In genomic region chr6:92297101-92297500, GRCh38 we compare ENCODE assay signal across 17 cellular contexts.
DNase-seq lines count a peak whose midpoint lies in the region; ATAC-seq and TF ChIP-seq lines count a peak whose summit lies in the region.
"Had no signal": no experiment of that assay in that cellular context is flagged by ENCODE, and none has a peak within 500 bp of the region (broad histone marks: within the 10 kb centered on the region; RNA-seq: fewer than 3 reads in every experiment).

No MANE protein-coding gene starts in this region.

- no peaks in the 10 kb centered on the region for H3K27me3 Mint-ChIP-seq in H9 (ENCODE audit: low read depth)

- no peak overlapping the region for H2BK120ac ChIP-seq in IMR-90 (ENCODE audit: low read depth, low read length)
- no peak overlapping the region for H2BK120ac ChIP-seq in H9 (ENCODE audit: low read depth, low read length, poor library complexity, severe bottlenecking)

- H3K4me3 Mint-ChIP-seq in H9 = no peak overlapping the region
- H3K4me3 Mint-ChIP-seq: GM23338 had no signal

- in situ Hi-C loops in IMR-90 (cut with MboI; ENCODE audit: low sequenced_read_pairs) = no loop called here

- H3K27ac ChIP-seq in IMR-90 (ENCODE audit: insufficient read depth, low read length) (no peak overlapping the region), SJCRH30 (peak overlapping the region; percentile 82), H9 (ENCODE audit: insufficient read length, low read depth, low read length) (no peak overlapping the region)

- H3K4me1 Mint-ChIP-seq in H9 = no peaks in the 10 kb centered on the region
- H3K4me1 Mint-ChIP-seq: GM23338 had no signal

- H4K91ac ChIP-seq in IMR-90 (ENCODE audit: insufficient read depth, low read depth, low read length) (no peak overlapping the region), H9 (ENCODE audit: insufficient read length, low read depth, low read length) (no peak overlapping the region)

- no CpG with 5 or more reads among the region's 4 CpGs for WGBS in IMR-90 (ENCODE audit: extremely low coverage in 2 of 2, insufficient read length in 1 of 2), 2 experiments
- no CpG with 5 or more reads among the region's 4 CpGs for WGBS in H9 (ENCODE audit: extremely low coverage, insufficient read length, low lambda C conversion rate)

- H4K5ac ChIP-seq in IMR-90 (ENCODE audit: low read depth, low read length) = no peak overlapping the region
- no peak overlapping the region for H4K5ac ChIP-seq in H9 (ENCODE audit: insufficient read length, low read depth, low read length)

- CTCF ChIA-PET in IMR-90 (lab: Yijun Ruan, JAX) = interaction anchor here (0.6 kb wide), 1 partner anchor 1222 kb away, joined by 4 read pairs; no protein-coding TSS in a partner anchor

- H3K36me3 ChIP-seq in IMR-90 (ENCODE audit: control insufficient read depth, insufficient read depth, low read length) (no peaks in the 10 kb centered on the region), SJCRH30 (no peaks in the 10 kb centered on the region)

- H3K9me3 Mint-ChIP-seq in H9 = no peaks in the 10 kb centered on the region; a peak in 2 of 5 replicates
- H3K9me3 Mint-ChIP-seq: GM23338 had no signal

- no peak overlapping the region for H3T11ph ChIP-seq in H9 (ENCODE audit: low read length)

- H2BK12ac ChIP-seq in H9 (ENCODE audit: insufficient read length, low read depth, low read length) = no peak overlapping the region

- H3K18ac ChIP-seq in IMR-90 (ENCODE audit: low read depth, low read length) = no peak overlapping the region
- no peak overlapping the region for H3K18ac ChIP-seq in H9 (ENCODE audit: insufficient read length, low read depth, low read length)

- H2AK9ac ChIP-seq in IMR-90 (replicated peaks; ENCODE audit: low read depth, low read length, poor library complexity) = no peak overlapping the region

- no peak overlapping the region for H3K4ac ChIP-seq in IMR-90 (ENCODE audit: low read depth, low read length)
- H3K4ac ChIP-seq in H9 (ENCODE audit: low read depth, low read length) = no peak overlapping the region

- no peak for TF ChIP-seq POLR2A in IMR-90 (IDR thresholded peaks at IDR 0.05; ENCODE audit: low read depth, low read length)

- H3K23ac ChIP-seq in IMR-90 (ENCODE audit: low read depth, low read length) = no peak overlapping the region
- no peak overlapping the region for H3K23ac ChIP-seq in H9 (ENCODE audit: insufficient read length, low read depth, low read length)

- no TSS peak for BruUV-seq in IMR-90 (replicated peaks; lab: Mats Ljungman, UMichigan)

- H3K9ac ChIP-seq in IMR-90 (ENCODE audit: low read depth, low read length) (no peak overlapping the region), H9 (ENCODE audit: extremely low read depth, insufficient read length, low read length) (no peak overlapping the region)
- H3K9ac ChIP-seq: SK-N-SH had no signal

- ATAC-seq in IMR-90 (ENCODE audit: low read depth) = no peak
- no peak for ATAC-seq in GM21367 (IDR thresholded peaks at IDR 0.05; ENCODE audit: unreplicated experiment)
- no peak for ATAC-seq in GM18868 (IDR thresholded peaks at IDR 0.05; ENCODE audit: unreplicated experiment)
- ATAC-seq: GM23338, K562 had no signal

- H4K8ac ChIP-seq in IMR-90 (ENCODE audit: low read depth in 2 of 2, low read length in 2 of 2) = no peak overlapping the region
- H4K8ac ChIP-seq in H9 (replicated peaks; ENCODE audit: insufficient read length, low read depth, low read length) = no peak overlapping the region

- H3K14ac ChIP-seq in IMR-90 (replicated peaks; ENCODE audit: low read depth, low read length) = no peak overlapping the region
- H3K14ac ChIP-seq in H9 (ENCODE audit: insufficient read depth, low read length) = no peak overlapping the region

- H2AFZ ChIP-seq in IMR-90 (replicated peaks; ENCODE audit: low read length, poor library complexity) = no peak overlapping the region
- H2AFZ ChIP-seq in H9 (ENCODE audit: low read length) = no peak overlapping the region
- H2AFZ ChIP-seq: GM23338 had no signal

- no peaks in the 10 kb centered on the region for H3K79me1 ChIP-seq in IMR-90 (ENCODE audit: low read depth in 1 of 2, low read length in 2 of 2)
- no peaks in the 10 kb centered on the region for H3K79me1 ChIP-seq in H9 (ENCODE audit: insufficient read depth, low read depth, low read length, poor library complexity, severe bottlenecking)

- H3K4me2 ChIP-seq in IMR-90 (ENCODE audit: low read depth, low read length) = no peak overlapping the region
- no peak overlapping the region for H3K4me2 ChIP-seq in H9 (ENCODE audit: insufficient read depth, insufficient read length, low read length)
- H3K4me2 ChIP-seq: GM23338, SK-N-SH had no signal

- TF ChIP-seq CTCF in AG10803 (conservative IDR thresholded peaks at IDR 0.05; ENCODE audit: low read length) (no peak), IMR-90 (conservative IDR thresholded peaks at IDR 0.05; ENCODE audit: low read depth, low read length) (no peak), H9 (conservative IDR thresholded peaks at IDR 0.05) (no peak)

- POLR2A ChIA-PET in IMR-90 (lab: Charles Lee; ENCODE audit: unreplicated experiment) = no interaction called here

- no peak overlapping the region for H3K27ac Mint-ChIP-seq in H9
- H3K27ac Mint-ChIP-seq: GM23338 had no signal

- no peaks in the 10 kb centered on the region for H4K20me1 ChIP-seq in IMR-90 (ENCODE audit: insufficient read depth, low read length)
- H4K20me1 ChIP-seq in H9 (ENCODE audit: control insufficient read depth, insufficient read depth, insufficient read length) = no peaks in the 10 kb centered on the region

- H2BK20ac ChIP-seq in IMR-90 (ENCODE audit: low read depth, low read length) (no peak overlapping the region), H9 (ENCODE audit: low read depth, low read length, poor library complexity, severe bottlenecking) (no peak overlapping the region)

- H3K56ac ChIP-seq in IMR-90 (ENCODE audit: extremely low read depth, insufficient read depth, low read length) = no peak overlapping the region
- no peak overlapping the region for H3K56ac ChIP-seq in H9 (ENCODE audit: insufficient read length, low read depth, low read length)

- intact Hi-C loops in IMR-90 (cut with micrococcal nuclease) = no loop called here

- no peak overlapping the region for H3K4me3 ChIP-seq in AG10803 (ENCODE audit: low read length)
- H3K4me3 ChIP-seq in IMR-90 (ENCODE audit: insufficient read depth, low read depth, low read length) = no peak overlapping the region
- H3K4me3 ChIP-seq in SJCRH30 = peak overlapping the region; percentile 28
- H3K4me3 ChIP-seq: GM23338, K562 had no signal

- H3K79me2 ChIP-seq in H9 (ENCODE audit: insufficient read depth, low read length) = no peaks in the 10 kb centered on the region

- no peak for TF ChIP-seq RAD21 in IMR-90 (IDR thresholded peaks at IDR 0.05; ENCODE audit: low read length)

- DNase-seq in AG10803 (ENCODE audit: low read depth) (peak; percentile 17), IMR-90 (peak; percentile 8), SJCRH30 (peak; percentile 77 to 88), fibroblast of the conjunctiva (ENCODE audit: low read depth) (peak; percentile 31), H9 (no peak)
- no peak for DNase-seq in activated CD4-positive, CD25-positive, alpha-beta regulatory T cell (lab: John Stamatoyannopoulos, UW)
- DNase-seq: ACHN, AML-193, GF-D8, NCI-H1105 treated with DMSO at 0.1 percent for 48 hours, NCI-H1694, SK-N-SH, T-helper 1 cell had no signal

- no peaks in the 10 kb centered on the region for H3K23me2 ChIP-seq in H9 (ENCODE audit: insufficient read length, low read depth, low read length, poor library complexity, severe bottlenecking)

- no peaks in the 10 kb centered on the region for H3K36me3 Mint-ChIP-seq in H9 (ENCODE audit: insufficient read depth in 1 of 3, low read depth in 3 of 3)

- H3K27me3 ChIP-seq in IMR-90 (ENCODE audit: control insufficient read depth, insufficient read depth, low read length) (no peaks in the 10 kb centered on the region), SJCRH30 (no peaks in the 10 kb centered on the region), H9 (ENCODE audit: insufficient read depth, low read length) (no peaks in the 10 kb centered on the region)

- H3K9me1 ChIP-seq in IMR-90 (ENCODE audit: insufficient read depth, low read length) = no peaks in the 10 kb centered on the region

- H3K4me1 ChIP-seq in IMR-90 (ENCODE audit: control insufficient read depth, insufficient read depth, low read length) = no peaks in the 10 kb centered on the region
- H3K4me1 ChIP-seq in SJCRH30 = peaks cover 9% of the 10 kb centered on the region
- H3K4me1 ChIP-seq in H9 (ENCODE audit: insufficient read depth, low read length) = no peaks in the 10 kb centered on the region

- H3K9me3 ChIP-seq in IMR-90 (ENCODE audit: control insufficient read depth, insufficient read depth, low read length) (no peaks in the 10 kb centered on the region), SJCRH30 (replicated peaks) (no peaks in the 10 kb centered on the region), H9 (ENCODE audit: control insufficient read depth, low read depth, low read length) (no peaks in the 10 kb centered on the region)
- H3K9me3 ChIP-seq: SK-N-SH had no signal

- dilution Hi-C loops in IMR-90 (cut with HindIII; ENCODE audit: low sequenced_read_pairs, unreplicated experiment) = no loop called here

- H2BK5ac ChIP-seq in IMR-90 (ENCODE audit: low read depth, low read length, poor library complexity, severe bottlenecking) (no peak overlapping the region), H9 (ENCODE audit: insufficient read length, low read length) (no peak overlapping the region)

- no peak overlapping the region for H2BK15ac ChIP-seq in IMR-90 (ENCODE audit: low read depth, low read length)
- H2BK15ac ChIP-seq in H9 (ENCODE audit: low read depth, low read length) = no peak overlapping the region

- H2AK5ac ChIP-seq in IMR-90 (ENCODE audit: low read depth, low read length) (no peak overlapping the region), H9 (ENCODE audit: insufficient read length, low read length) (no peak overlapping the region)

TF ChIP-seq in IMR-90, 13 proteins besides CTCF, POLR2A, EP300 and RAD21 (continues in another document):
- TF ChIP-seq ELK1 (IDR thresholded peaks at IDR 0.05; ENCODE audit: borderline replicate concordance, low read depth, low read length) (no peak), FOS (IDR thresholded peaks at IDR 0.05; ENCODE audit: low read depth, low read length) (no peak), CEBPB (IDR thresholded peaks at IDR 0.05; ENCODE audit: low read depth, low read length) (no peak)

Comparison
In these comparisons a context has a peak if more than half of its experiments do, and no peak if none do; other contexts are left out.
1. DNase-seq: peak in AG10803 (single experiment), IMR-90 (single experiment), SJCRH30 (2 of 2) and fibroblast of the conjunctiva (single experiment); none in activated CD4-positive, CD25-positive, alpha-beta regulatory T cell (0 of 4) and H9 (single experiment).